In genomic region chr22:42320463-42321416, GRCh38 we compare ENCODE assay signal across 20 cellular contexts. TPM values are rescaled to one million over a fixed set of nuclear protein-coding genes. Genes with fewer than 3 reads are reported as not detected.
DNase-seq lines count a peak whose midpoint lies in the region; ATAC-seq and TF ChIP-seq lines count a peak whose summit lies in the region.
"Had no signal": no experiment of that assay in that cellular context is flagged by ENCODE, and none has a peak within 500 bp of the region (broad histone marks: within the 10 kb centered on the region; RNA-seq: fewer than 3 reads in every experiment).

No MANE protein-coding gene starts in this region.

- no peak for ATAC-seq in GM23338
- ATAC-seq: psoas muscle had no signal

- H3K36me3 ChIP-seq in GM23338 (ENCODE audit: insufficient read depth), result no peaks in the 10 kb centered on the region
- H3K36me3 ChIP-seq: upper lobe of left lung had no signal

- H3K27me3 Mint-ChIP-seq in brain (peaks cover 10% of the 10 kb centered on the region), progenitor cell of endocrine pancreas (peaks cover 12% of the 10 kb centered on the region), GM23338 (ENCODE audit: insufficient read depth, low read depth, poor library complexity) (peaks cover 14% of the 10 kb centered on the region)
- H3K27me3 Mint-ChIP-seq: activated CD4-positive, alpha-beta T cell treated with anti-CD3 and anti-CD28 coated beads, Interleukin-2, amount 10 ng/mL, durations not matched to agents 24 days and 14 days; stimulated activated naive CD8-positive, alpha-beta T cell treated with anti-CD3 and anti-CD28 coated beads, Interleukin-15, Interleukin-2, amounts not matched to agents 100 ng/mL and 50 ng/mL, for 24 hours had no signal

- H3K27ac ChIP-seq in GM23338 (ENCODE audit: low read depth), result no peak overlapping the region
- H3K27ac ChIP-seq: psoas muscle, upper lobe of left lung had no signal

- no peaks in the 10 kb centered on the region for H3K9me2 ChIP-seq in GM23338 (ENCODE audit: insufficient read depth)

- no peaks in the 10 kb centered on the region for H3F3A ChIP-seq in GM23338 (replicated peaks; ENCODE audit: low read depth)

- H3K36me3 Mint-ChIP-seq in brain, result peaks cover 5% of the 10 kb centered on the region
- H3K36me3 Mint-ChIP-seq in progenitor cell of endocrine pancreas (ENCODE audit: insufficient read depth), result no peaks in the 10 kb centered on the region
- peaks cover 8% of the 10 kb centered on the region; the same call in 1 of the 3 replicates for H3K36me3 Mint-ChIP-seq in GM23338 (ENCODE audit: low read depth)

- TF ChIP-seq CTCF in brain (conservative IDR thresholded peaks at IDR 0.05), result no peak
- TF ChIP-seq CTCF in progenitor cell of endocrine pancreas (IDR thresholded peaks at IDR 0.05; ENCODE audit: unreplicated experiment), result no peak
- no peak for TF ChIP-seq CTCF in GM23338 (conservative IDR thresholded peaks at IDR 0.05; ENCODE audit: low read depth in 2 of 2)

- H3K27me3 ChIP-seq in GM23338 (ENCODE audit: insufficient read depth), result no peaks in the 10 kb centered on the region
- H3K27me3 ChIP-seq: upper lobe of left lung had no signal

- peaks cover 92% of the 10 kb centered on the region for H3K4me1 Mint-ChIP-seq in brain
- peaks cover 17% of the 10 kb centered on the region for H3K4me1 Mint-ChIP-seq in progenitor cell of endocrine pancreas (ENCODE audit: low read depth)
- H3K4me1 Mint-ChIP-seq in GM23338, result peaks cover 45% of the 10 kb centered on the region

- no peak overlapping the region for H3K4me3 Mint-ChIP-seq in brain
- no peak overlapping the region for H3K4me3 Mint-ChIP-seq in progenitor cell of endocrine pancreas (ENCODE audit: low read depth)
- no peak overlapping the region for H3K4me3 Mint-ChIP-seq in GM23338
- H3K4me3 Mint-ChIP-seq: activated CD4-positive, alpha-beta T cell treated with anti-CD3 and anti-CD28 coated beads, Interleukin-2, amount 10 ng/mL, durations not matched to agents 24 days and 14 days; nephron; stimulated activated naive CD8-positive, alpha-beta T cell treated with anti-CD3 and anti-CD28 coated beads, Interleukin-15, Interleukin-2, amounts not matched to agents 100 ng/mL and 50 ng/mL, for 24 hours had no signal

- peaks cover 0 to 3% (median 0%) of the 10 kb centered on the region in 5 experiments for H3K9me3 Mint-ChIP-seq in brain
- peaks cover 3% of the 10 kb centered on the region for H3K9me3 Mint-ChIP-seq in progenitor cell of endocrine pancreas (ENCODE audit: low read depth)
- no peaks in the 10 kb centered on the region; the same call in 1 of the 3 replicates for H3K9me3 Mint-ChIP-seq in GM23338
- H3K9me3 Mint-ChIP-seq: activated CD4-positive, alpha-beta T cell treated with anti-CD3 and anti-CD28 coated beads, Interleukin-2, amount 10 ng/mL, durations not matched to agents 24 days and 14 days; nephron; stimulated activated naive CD8-positive, alpha-beta T cell treated with anti-CD3 and anti-CD28 coated beads, Interleukin-15, Interleukin-2, amounts not matched to agents 100 ng/mL and 50 ng/mL, for 24 hours had no signal

- DNase-seq in DMS153 treated with DMSO at 0.1 percent for 48 hours (lab: John Stamatoyannopoulos, UW; ENCODE audit: unreplicated experiment) (peak; percentile 60), NCI-H2029 treated with DMSO at 0.1 percent for 48 hours (lab: John Stamatoyannopoulos, UW) (peak; percentile 31), progenitor cell of endocrine pancreas (ENCODE audit: low spot score, unreplicated experiment) (no peak), cerebellar cortex (ENCODE audit: low spot score) (no peak), GM23338 (ENCODE audit: low spot score) (no peak), NCI-H2196 (lab: John Stamatoyannopoulos, UW; ENCODE audit: unreplicated experiment) (no peak)
- DNase-seq: activated CD4-positive, alpha-beta T cell treated with anti-CD3 and anti-CD28 coated beads, Interleukin-2, amount 10 ng/mL, durations not matched to agents 24 days and 14 days; Calu3; cortex of kidney; glutamatergic neuron; KBM-7; NCI-H2107; NCI-H524; psoas muscle; stimulated activated CD4-positive, alpha-beta T cell treated with anti-CD3 and anti-CD28 coated beads, Interleukin-2, amount 100 ng/mL, for 48 hours; T-helper 1 cell; upper lobe of left lung had no signal

- no peaks in the 10 kb centered on the region; the same call in 1 of the 2 replicates for H4K20me1 ChIP-seq in GM23338 (replicated peaks; ENCODE audit: insufficient read depth)

- H3K27ac Mint-ChIP-seq in brain, result peak overlapping the region; percentile 29 to 98 (median 75)
- H3K27ac Mint-ChIP-seq in progenitor cell of endocrine pancreas, result peak overlapping the region; percentile 55
- no peak overlapping the region; the same call in 1 of the 2 replicates for H3K27ac Mint-ChIP-seq in GM23338
- H3K27ac Mint-ChIP-seq: nephron; stimulated activated naive CD8-positive, alpha-beta T cell treated with anti-CD3 and anti-CD28 coated beads, Interleukin-15, Interleukin-2, amounts not matched to agents 100 ng/mL and 50 ng/mL, for 24 hours had no signal

- no peaks in the 10 kb centered on the region for H3K79me2 ChIP-seq in GM23338 (replicated peaks; ENCODE audit: insufficient read depth)

- no peak overlapping the region for H3K4me3 ChIP-seq in GM23338
- H3K4me3 ChIP-seq: psoas muscle, upper lobe of left lung had no signal

- peaks cover 12% of the 10 kb centered on the region; the same call in 1 of the 2 replicates for H3K4me1 ChIP-seq in GM23338 (ENCODE audit: insufficient read depth)
- H3K4me1 ChIP-seq: psoas muscle had no signal

- no peak overlapping the region for H2AFZ ChIP-seq in GM23338

- H3K4me2 ChIP-seq in GM23338, result no peak overlapping the region

TF ChIP-seq in GM23338, 12 proteins besides CTCF, POLR2A, EP300 and RAD21:
- no peak for TF ChIP-seq ZNF331 (CRISPR knock-in tag; IDR thresholded peaks at IDR 0.05; ENCODE audit: low read depth)

RNA-seq across cellular contexts. Expression of gene TCF20, which starts 50.3 kb away (rescaled TPM):
- polyA plus RNA-seq in brain (ENCODE audit: insufficient read depth, low read depth, low replicate concordance) (19.3 TPM), GM23338 (2016; fragmentation: Nextera tagmentation; extraction: Ambion mirVana) (6.4 and 6.6 TPM in 2 replicates)
- total RNA-seq in progenitor cell of endocrine pancreas, result 66.1 and 68.5 TPM in 2 replicates
- total RNA-seq in GM23338 (2014; rRNA removed; shearing (Covaris generic)), result 57.5 and 68.7 TPM in 2 replicates

Comparison
In these comparisons a context has a peak if more than half of its experiments do, and no peak if none do; other contexts are left out.
1. DNase-seq: peak in DMS153 treated with DMSO at 0.1 percent for 48 hours (single experiment) and NCI-H2029 treated with DMSO at 0.1 percent for 48 hours (single experiment); none in progenitor cell of endocrine pancreas (single experiment), cerebellar cortex (single experiment), GM23338 (single experiment) and NCI-H2196 (single experiment).